Comparison of ENCODE assay signal across 20 cellular contexts in the genomic region with DNA sequence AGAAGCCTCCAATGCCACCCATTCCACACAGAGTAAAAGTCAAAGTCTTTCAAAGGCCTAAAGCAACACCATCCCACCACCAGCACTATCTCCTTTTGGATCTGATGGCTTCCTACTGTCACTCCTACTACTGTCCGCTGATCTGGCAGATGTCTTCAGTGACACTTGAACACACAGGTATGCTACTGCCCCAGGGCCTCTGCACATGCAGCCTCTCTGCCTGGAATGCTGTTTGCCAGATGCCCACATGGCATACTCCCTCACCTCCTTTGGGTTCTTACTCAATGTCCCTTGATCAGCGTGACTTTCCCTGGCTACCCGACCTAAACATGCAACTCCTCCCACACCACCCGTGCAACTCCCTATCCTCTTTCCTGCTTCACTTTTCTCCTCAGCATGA.
DNase-seq lines count a peak whose midpoint lies in the region; ATAC-seq, FAIRE-seq and TF ChIP-seq lines count a peak whose summit lies in the region.
"Had no signal": no experiment of that assay in that cellular context is flagged by ENCODE, and none has a peak within 500 bp of the region (broad histone marks: within the 10 kb centered on the region; RNA-seq: fewer than 3 reads in every experiment).

No MANE protein-coding gene starts in this region.

- no peak overlapping the region for H3K14ac ChIP-seq in H1 (ENCODE audit: insufficient read length)

- no peak overlapping the region for H2AFZ ChIP-seq in H1 (ENCODE audit: low read length)

- H2BK15ac ChIP-seq in H1 (ENCODE audit: low read length): 0 out of 2 replicates have a peak overlapping the region, but pooled peaks have one; percentile 1

- intact Hi-C loops in psoas muscle (cut with DNase I) (no loop called here), breast epithelium (cut with DNase I; ENCODE audit: low total_unique reads) (no loop called here)

- H3K4me1 Mint-ChIP-seq in nephron: peaks cover 35% of the 10 kb centered on the region
- H3K4me1 Mint-ChIP-seq in stimulated activated naive CD8-positive, alpha-beta T cell treated with anti-CD3 and anti-CD28 coated beads, Interleukin-15, amount 100 ng/mL, for 72 hours: no peaks in the 10 kb centered on the region
- H3K4me1 Mint-ChIP-seq: CD4-positive, CD25-positive, alpha-beta regulatory T cell; CD8-positive, alpha-beta memory T cell had no signal

- no peak overlapping the region for H3K23ac ChIP-seq in H1 (ENCODE audit: insufficient read length)

- no peak overlapping the region for H4K5ac ChIP-seq in H1 (ENCODE audit: insufficient read length, low read depth, low read length)

- H3K27me3 ChIP-seq in H1 (replicated peaks in 1 of 4; ENCODE audit: control insufficient read depth in 3 of 4, extremely low read depth in 1 of 4, insufficient read depth in 3 of 4, low read length in 3 of 4): no peaks in the 10 kb centered on the region
- H3K27me3 ChIP-seq in psoas muscle (ENCODE audit: insufficient read depth in 3 of 3, low read length in 2 of 3): no peaks in the 10 kb centered on the region
- no peaks in the 10 kb centered on the region for H3K27me3 ChIP-seq in breast epithelium
- H3K27me3 ChIP-seq: BE2C had no signal

- CTCF ChIA-PET in HEK293 (lab: Yijun Ruan, JAX) (no interaction called here), H1 (lab: Charles Lee; ENCODE audit: partially characterized antibody) (interaction anchor here (1.1 kb wide), 1 partner anchor 14 kb away, joined by 4 read pairs; no protein-coding TSS in a partner anchor)

- no peak overlapping the region; the same call in 1 of the 2 replicates for H4K8ac ChIP-seq in H1 (ENCODE audit: extremely low read depth, insufficient read depth, low read length)

- ATAC-seq in HG03469 (IDR thresholded peaks at IDR 0.05; ENCODE audit: unreplicated experiment): no peak
- ATAC-seq in psoas muscle: no peak
- no peak for ATAC-seq in stimulated activated naive CD8-positive, alpha-beta T cell treated with anti-CD3 and anti-CD28 coated beads, Interleukin-15, amount 100 ng/mL, for 72 hours
- ATAC-seq: K562 had no signal

- POLR2A ChIA-PET in HEK293 (lab: Yijun Ruan, JAX) (no interaction called here), H1 (lab: Charles Lee; ENCODE audit: partially characterized antibody) (interaction anchor here (1.1 kb wide), 1 partner anchor 11 kb away, joined by 3 read pairs; no protein-coding TSS in a partner anchor)

- H3K4me3 ChIP-seq in HEK293 (ENCODE audit: low read depth, low read length) (no peak overlapping the region), H1 (ENCODE audit: extremely low read depth in 1 of 4, insufficient read depth in 2 of 4, low read depth in 3 of 4, low read length in 4 of 4) (no peak overlapping the region), psoas muscle (no peak overlapping the region), breast epithelium (no peak overlapping the region)
- H3K4me3 ChIP-seq: HAP-1, K562 had no signal

- TF ChIP-seq POLR2A in H1 (IDR thresholded peaks at IDR 0.05; ENCODE audit: control extremely low read depth in 1 of 2, low read depth in 2 of 2, low read length in 2 of 2): no peak
- TF ChIP-seq POLR2A in breast epithelium (IDR thresholded peaks at IDR 0.05): no peak

- no peak overlapping the region for H3K4me3 Mint-ChIP-seq in nephron
- H3K4me3 Mint-ChIP-seq in stimulated activated naive CD8-positive, alpha-beta T cell treated with anti-CD3 and anti-CD28 coated beads, Interleukin-15, amount 100 ng/mL, for 72 hours: no peak overlapping the region
- H3K4me3 Mint-ChIP-seq: CD4-positive, CD25-positive, alpha-beta regulatory T cell; CD8-positive, alpha-beta memory T cell had no signal

- WGBS in H1 (ENCODE audit: extremely low coverage in 1 of 2, insufficient coverage in 1 of 2, insufficient read length in 1 of 2, insufficient replicate concordance in 2 of 2, low coverage in 1 of 2, low lambda C conversion rate in 2 of 2, missing lambda C conversion rate in 1 of 2), 2 experiments: 84% methylated on average over 4 of the region's 4 CpGs; no CpG with 5 or more reads in 1 of the 2 experiments
- 78 to 83% (median 78%) methylated on average over 4 of the region's 4 CpGs for WGBS in psoas muscle, 3 donors

- no peak overlapping the region for H3K4ac ChIP-seq in H1 (replicated peaks; ENCODE audit: insufficient read length, low read depth, low read length)

- no peak overlapping the region for H3K56ac ChIP-seq in H1 (replicated peaks; ENCODE audit: insufficient read length, low read depth, low read length)

- H3K27ac ChIP-seq in HEK293 (ENCODE audit: extremely low read depth, low read depth, low read length): no peak overlapping the region
- no peak overlapping the region for H3K27ac ChIP-seq in H1 (ENCODE audit: low read depth, low read length)
- no peak overlapping the region for H3K27ac ChIP-seq in psoas muscle
- no peak overlapping the region for H3K27ac ChIP-seq in breast epithelium

- no peaks in the 10 kb centered on the region for H3K36me3 ChIP-seq in HEK293 (ENCODE audit: control insufficient read depth in 2 of 2, insufficient read depth in 1 of 2, low read length in 2 of 2)
- H3K36me3 ChIP-seq in H1 (ENCODE audit: control insufficient read depth in 2 of 4, insufficient read depth in 4 of 4, low read length in 3 of 4): no peaks in the 10 kb centered on the region
- H3K36me3 ChIP-seq in psoas muscle (ENCODE audit: insufficient read depth in 1 of 2, low read depth in 1 of 2): no peaks in the 10 kb centered on the region
- no peaks in the 10 kb centered on the region for H3K36me3 ChIP-seq in breast epithelium
- H3K36me3 ChIP-seq: BE2C, HAP-1 had no signal

- no peak overlapping the region for H2BK5ac ChIP-seq in H1 (ENCODE audit: low read depth, low read length)

- H3K9me3 Mint-ChIP-seq in nephron: no peaks in the 10 kb centered on the region
- no peaks in the 10 kb centered on the region for H3K9me3 Mint-ChIP-seq in stimulated activated naive CD8-positive, alpha-beta T cell treated with anti-CD3 and anti-CD28 coated beads, Interleukin-15, amount 100 ng/mL, for 72 hours

- TF ChIP-seq CTCF in HEK293 (tag by site-specific recombination; IDR thresholded peaks at IDR 0.05) (no peak), H1 (IDR thresholded peaks at IDR 0.05; ENCODE audit: control extremely low read depth in 1 of 3, insufficient read depth in 1 of 3, low read depth in 1 of 3, low read length in 3 of 3) (no peak), nephron (IDR thresholded peaks at IDR 0.05; ENCODE audit: unreplicated experiment in 3 of 3) (no peak), psoas muscle (IDR thresholded peaks at IDR 0.05) (no peak), breast epithelium (IDR thresholded peaks at IDR 0.05) (no peak)

- TF ChIP-seq EP300 in H1 (IDR thresholded peaks at IDR 0.05; ENCODE audit: borderline replicate concordance in 1 of 2, low read depth in 2 of 2, low read length in 2 of 2): no peak

- H4K91ac ChIP-seq in H1 (replicated peaks; ENCODE audit: insufficient read length, low read length): no peak overlapping the region

- H3K23me2 ChIP-seq in H1 (ENCODE audit: low read depth, low read length): no peaks in the 10 kb centered on the region

- H3K27ac Mint-ChIP-seq in nephron: peak overlapping the region in 2 of 3 experiments; percentile 12 to 55
- H3K27ac Mint-ChIP-seq in stimulated activated naive CD8-positive, alpha-beta T cell treated with anti-CD3 and anti-CD28 coated beads, Interleukin-15, amount 100 ng/mL, for 72 hours: no peak overlapping the region

- H3K9me3 ChIP-seq in HEK293 (ENCODE audit: control insufficient read depth, insufficient read depth, low read depth, low read length) (no peaks in the 10 kb centered on the region), H1 (ENCODE audit: insufficient read depth in 2 of 2, low read depth in 1 of 2, low read length in 1 of 2) (no peaks in the 10 kb centered on the region), psoas muscle (no peaks in the 10 kb centered on the region), breast epithelium (no peaks in the 10 kb centered on the region)
- H3K9me3 ChIP-seq: BE2C, HAP-1 had no signal

- H3K27me3 Mint-ChIP-seq in nephron (ENCODE audit: low read depth): no peaks in the 10 kb centered on the region
- H3K27me3 Mint-ChIP-seq in stimulated activated naive CD8-positive, alpha-beta T cell treated with anti-CD3 and anti-CD28 coated beads, Interleukin-15, amount 100 ng/mL, for 72 hours: peaks cover 46% of the 10 kb centered on the region
- H3K27me3 Mint-ChIP-seq: CD4-positive, CD25-positive, alpha-beta regulatory T cell had no signal

- H2BK12ac ChIP-seq in H1 (ENCODE audit: low read depth, low read length): no peak overlapping the region

- no peaks in the 10 kb centered on the region for H3K36me3 Mint-ChIP-seq in nephron (ENCODE audit: low read depth)
- H3K36me3 Mint-ChIP-seq: CD4-positive, CD25-positive, alpha-beta regulatory T cell; CD8-positive, alpha-beta memory T cell had no signal

- peaks cover 11% of the 10 kb centered on the region for H3K4me1 ChIP-seq in HEK293 (ENCODE audit: control insufficient read depth, insufficient read depth, low read length)
- no peaks in the 10 kb centered on the region for H3K4me1 ChIP-seq in H1 (replicated peaks in 1 of 4; ENCODE audit: control insufficient read depth in 3 of 4, insufficient read depth in 4 of 4, low read length in 3 of 4)
- H3K4me1 ChIP-seq in psoas muscle: no peaks in the 10 kb centered on the region
- no peaks in the 10 kb centered on the region for H3K4me1 ChIP-seq in breast epithelium
- H3K4me1 ChIP-seq: HAP-1 had no signal

- H3K9ac ChIP-seq in H1 (replicated peaks in 1 of 4; ENCODE audit: extremely low read depth in 1 of 4, low read depth in 3 of 4, low read length in 3 of 4): no peak overlapping the region

- H2BK120ac ChIP-seq in H1 (replicated peaks; ENCODE audit: low read depth, low read length): no peak overlapping the region

- H2BK20ac ChIP-seq in H1 (ENCODE audit: low read length): no peak overlapping the region

- no peak overlapping the region for H2AK5ac ChIP-seq in H1 (ENCODE audit: low read depth, low read length)

- H3K18ac ChIP-seq in H1 (ENCODE audit: extremely low read depth, low read length): no peak overlapping the region

- H3K79me2 ChIP-seq in H1 (ENCODE audit: control insufficient read depth in 1 of 2, insufficient read depth in 2 of 2, low read length in 2 of 2): no peaks in the 10 kb centered on the region

- H3K4me2 ChIP-seq in H1 (ENCODE audit: insufficient read depth in 1 of 2, low read depth in 2 of 2, low read length in 2 of 2): no peak overlapping the region

- H4K20me1 ChIP-seq in H1 (replicated peaks in 1 of 2; ENCODE audit: control insufficient read depth in 1 of 2, insufficient read depth in 2 of 2, low read length in 2 of 2): no peaks in the 10 kb centered on the region

- H3K79me1 ChIP-seq in H1 (ENCODE audit: low read depth, low read length): no peaks in the 10 kb centered on the region

- no peak for TF ChIP-seq RAD21 in H1 (IDR thresholded peaks at IDR 0.05 in 1 of 2, conservative IDR thresholded peaks at IDR 0.05 in 1 of 2; ENCODE audit: low read depth in 2 of 2, low read length in 2 of 2)

- no peak for DNase-seq in H1 (ENCODE audit: low read depth in 1 of 2, low spot score in 2 of 2)
- DNase-seq in psoas muscle: no peak
- no peak for DNase-seq in stimulated activated naive CD8-positive, alpha-beta T cell treated with anti-CD3 and anti-CD28 coated beads, Interleukin-15, amount 100 ng/mL, for 72 hours
- no peak for DNase-seq in breast epithelium (ENCODE audit: low spot score in 2 of 2)
- DNase-seq: ACHN; BE2C; C1 segment of cervical spinal cord; CD4-positive, CD25-positive, alpha-beta regulatory T cell; CD8-positive, alpha-beta memory T cell; COR-L47; GDM1; IMR-90 had no signal

- no peak for FAIRE-seq in H1 (lab: Jason Lieb, UNC)
- FAIRE-seq: A204.1, D721Med, HTR-8/SVneo, K562 had no signal

Comparison
In these comparisons a context has a peak if more than half of its experiments do, and no peak if none do; other contexts are left out.
1. H3K27ac Mint-ChIP-seq: peak in nephron (2 of 3); none in stimulated activated naive CD8-positive, alpha-beta T cell treated with anti-CD3 and anti-CD28 coated beads, Interleukin-15, amount 100 ng/mL, for 72 hours (0 of 2).